Comparison of ENCODE assay signal across 1 cellular context in genomic region chr1:27321813-27322568, GRCh38.
A peak's percentile ranks its signal among the peaks of the same experiment; 100 is the strongest.
TF ChIP-seq lines count a peak whose summit lies in the region.

Gene TMEM222, plus strand, starts transcription at chr1:27322163. Its CDS starts 35 bp downstream, at chr1:27322198.

TF ChIP-seq in GM12878, 131 proteins besides CTCF, POLR2A, EP300 and RAD21 (continued from another document):
- TF ChIP-seq ZBTB11 (CRISPR knock-in tag; IDR thresholded peaks at IDR 0.05) (peak; percentile 98), SREBF2 (IDR thresholded peaks at IDR 0.05; ENCODE audit: low read length) (peak; percentile 45; the same call in 1 of the 2 replicates), ZZZ3 (IDR thresholded peaks at IDR 0.05; ENCODE audit: control insufficient read depth, insufficient read length, low read depth) (no peak), ZNF592 (IDR thresholded peaks at IDR 0.05) (no peak), E2F8 (IDR thresholded peaks at IDR 0.05; ENCODE audit: low read depth, partially characterized antibody) (peak; percentile 90), TCF12 (IDR thresholded peaks at IDR 0.05; ENCODE audit: low read depth, low read length) (peak; percentile 28; the same call in 1 of the 2 replicates), POU2F2 (IDR thresholded peaks at IDR 0.05; ENCODE audit: borderline replicate concordance, low read depth, low read length) (peak; percentile 55; the same call in 2 of the 3 replicates), BCL3 (IDR thresholded peaks at IDR 0.05; ENCODE audit: borderline replicate concordance, insufficient read depth, low read depth, low read length, poor library complexity, severe bottlenecking) (peak; percentile 69), SMAD1 (IDR thresholded peaks at IDR 0.05; ENCODE audit: low read depth, partially characterized antibody) (no peak), BHLHE40 (IDR thresholded peaks at IDR 0.05; ENCODE audit: borderline replicate concordance in 1 of 2, low read depth in 2 of 2, low read length in 1 of 2) (peak; percentile 92 to 97), SIN3A (IDR thresholded peaks at IDR 0.05; ENCODE audit: low read depth, low read length) (peak; percentile 55), PAX5 (IDR thresholded peaks at IDR 0.05; ENCODE audit: borderline replicate concordance, low read depth, low read length) (peak; percentile 66), ATF2 (IDR thresholded peaks at IDR 0.05; ENCODE audit: low read length) (no peak; the same call in 1 of the 2 replicates), RBBP5 (conservative IDR thresholded peaks at IDR 0.05) (no peak), KLF5 (IDR thresholded peaks at IDR 0.05; ENCODE audit: partially characterized antibody) (peak; percentile 92), IRF3 (IDR thresholded peaks at IDR 0.05) (peak; percentile 71; the same call in 1 of the 2 replicates), NR2F1 (conservative IDR thresholded peaks at IDR 0.05) (peak; percentile 33; the same call in 1 of the 2 replicates)
